In the genomic region with DNA sequence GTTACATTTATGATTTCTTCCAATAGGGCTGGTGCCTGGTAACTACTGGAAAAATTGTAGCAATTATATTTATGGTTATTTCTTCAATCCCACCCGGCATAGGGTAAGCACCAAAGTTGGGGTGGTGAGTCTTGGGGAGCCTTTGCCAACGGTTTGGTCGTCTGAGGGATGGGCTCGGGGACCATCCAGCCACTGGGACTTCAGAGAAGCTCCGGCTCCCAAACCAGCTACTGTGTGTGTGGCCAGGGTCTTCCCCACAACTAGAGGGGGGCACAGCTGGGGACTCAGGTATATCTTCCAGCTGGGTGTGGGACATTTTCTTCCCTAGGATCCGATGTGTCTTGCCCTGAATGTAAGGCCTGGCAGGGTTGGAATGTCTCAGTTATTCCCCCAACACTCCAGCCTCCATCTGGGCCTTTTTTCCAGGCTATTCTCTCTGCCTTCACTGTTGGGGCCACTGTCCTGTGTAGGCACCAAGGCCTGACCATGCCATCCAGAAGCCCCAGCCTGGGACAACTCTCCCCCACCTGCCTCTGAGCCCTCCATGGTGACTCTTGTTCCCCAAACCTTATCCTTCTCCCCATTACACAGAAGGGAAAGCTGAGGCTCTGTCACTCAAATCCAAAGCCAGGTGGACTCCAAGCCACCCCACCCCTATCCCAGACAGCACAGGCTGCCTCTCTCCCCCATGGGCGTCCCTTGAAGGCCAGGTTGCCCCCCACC, we compare ENCODE assay signal across 10 cellular contexts. TPM values are rescaled to one million over a fixed set of nuclear protein-coding genes. Genes with fewer than 3 reads are reported as not detected.
DNase-seq lines count a peak whose midpoint lies in the region; ATAC-seq and TF ChIP-seq lines count a peak whose summit lies in the region.
"Had no signal": no experiment of that assay in that cellular context is flagged by ENCODE, and none has a peak within 500 bp of the region (broad histone marks: within the 10 kb centered on the region; RNA-seq: fewer than 3 reads in every experiment).

No MANE protein-coding gene starts in this region.

- H3K36me3 ChIP-seq in HCT116 (ENCODE audit: control insufficient read depth in 1 of 2, insufficient read depth in 2 of 2, low read length in 2 of 2) (peaks cover 10 to 19% of the 10 kb centered on the region in 2 experiments; a peak in 3 of 4 replicates), osteoblast (ENCODE audit: insufficient read depth, low read length) (peaks cover 18% of the 10 kb centered on the region)

- H3K9me3 ChIP-seq in CD4-positive, alpha-beta T cell (ENCODE audit: control insufficient read depth, low read length): no peaks in the 10 kb centered on the region
- no peaks in the 10 kb centered on the region for H3K9me3 ChIP-seq in HCT116 (ENCODE audit: control insufficient read depth in 1 of 2, insufficient read depth in 1 of 2, low read depth in 1 of 2, low read length in 2 of 2)
- H3K9me3 ChIP-seq in osteoblast (ENCODE audit: low read depth, low read length): no peaks in the 10 kb centered on the region

- H3K27me3 Mint-ChIP-seq in CD4-positive, alpha-beta T cell: no peaks in the 10 kb centered on the region
- no peaks in the 10 kb centered on the region for H3K27me3 Mint-ChIP-seq in central memory CD8-positive, alpha-beta T cell
- H3K27me3 Mint-ChIP-seq: activated CD4-positive, alpha-beta T cell treated with anti-CD3 and anti-CD28 coated beads for 36 hours had no signal

- H3K4me1 Mint-ChIP-seq in CD4-positive, alpha-beta T cell (ENCODE audit: low read depth): peaks cover 13% of the 10 kb centered on the region
- peaks cover 24% of the 10 kb centered on the region for H3K4me1 Mint-ChIP-seq in central memory CD8-positive, alpha-beta T cell

- H3K27ac Mint-ChIP-seq in CD4-positive, alpha-beta T cell: no peak overlapping the region
- peak overlapping the region; percentile 65 for H3K27ac Mint-ChIP-seq in central memory CD8-positive, alpha-beta T cell (ENCODE audit: low read depth)

- H3K4me1 ChIP-seq in HCT116 (ENCODE audit: control insufficient read depth in 1 of 2, insufficient read depth in 2 of 2, low read length in 2 of 2): peaks cover 11 to 20% of the 10 kb centered on the region in 2 experiments
- H3K4me1 ChIP-seq in osteoblast (ENCODE audit: insufficient read depth, low read length): peaks cover 23% of the 10 kb centered on the region

- H3K4me2 ChIP-seq in HCT116 (ENCODE audit: low read length) (no peak overlapping the region), osteoblast (ENCODE audit: insufficient read depth, low read length) (peak overlapping the region; percentile 87)

- RAD21 ChIA-PET in HCT116 (lab: Charles Lee; ENCODE audit: low non-redundant PET in 1 of 2, low total read pairs in 2 of 2, uncharacterized antibody in 2 of 2, unreplicated experiment in 2 of 2): interaction anchor here in 1 of 2 experiments (0.6 kb wide), 1 partner anchor 73 kb away, joined by 3 read pairs; no protein-coding TSS in a partner anchor

- no TSS peak for BruUV-seq in HCT116 (replicated peaks; lab: Mats Ljungman, UMichigan)

- no peaks in the 10 kb centered on the region for H3K27me3 ChIP-seq in CD4-positive, alpha-beta T cell (ENCODE audit: control insufficient read depth, insufficient read depth, low read length)
- H3K27me3 ChIP-seq in HCT116 (ENCODE audit: insufficient read depth, low read length) (no peaks in the 10 kb centered on the region), osteoblast (ENCODE audit: insufficient read depth, low read length) (no peaks in the 10 kb centered on the region)

- H3K4me3 Mint-ChIP-seq in CD4-positive, alpha-beta T cell: peak overlapping the region; percentile 77
- H3K4me3 Mint-ChIP-seq in central memory CD8-positive, alpha-beta T cell: peak overlapping the region; percentile 90

- ATAC-seq in CD4-positive, alpha-beta T cell (ENCODE audit: poor library complexity): no peak
- ATAC-seq in HCT116 (no peak), GM21528 (IDR thresholded peaks at IDR 0.05; ENCODE audit: low FRiP score, unreplicated experiment) (no peak)
- no peak for ATAC-seq in central memory CD8-positive, alpha-beta T cell (replicated peaks; ENCODE audit: extremely low read depth, poor library complexity, severe bottlenecking)

- CTCF ChIA-PET in CD4-positive, alpha-beta T cell (lab: Charles Lee): interaction anchor here (0.6 kb wide), 1 partner anchor 198 kb away, joined by 5 read pairs; no protein-coding TSS in a partner anchor
- CTCF ChIA-PET in HCT116 (lab: Charles Lee): no interaction called here

- H3K36me3 Mint-ChIP-seq in CD4-positive, alpha-beta T cell (ENCODE audit: low read depth): peaks cover 14% of the 10 kb centered on the region
- H3K36me3 Mint-ChIP-seq in central memory CD8-positive, alpha-beta T cell (ENCODE audit: insufficient read depth): peaks cover 15% of the 10 kb centered on the region

- H3K9me3 Mint-ChIP-seq in CD4-positive, alpha-beta T cell: no peaks in the 10 kb centered on the region
- no peaks in the 10 kb centered on the region for H3K9me3 Mint-ChIP-seq in central memory CD8-positive, alpha-beta T cell

- H3K79me2 ChIP-seq in HCT116 (ENCODE audit: insufficient read depth, low read length): peaks cover 10% of the 10 kb centered on the region; the same call in 1 of the 2 replicates
- H3K79me2 ChIP-seq in osteoblast (ENCODE audit: insufficient read depth, low read length): peaks cover 4% of the 10 kb centered on the region

- no peak overlapping the region for H2AFZ ChIP-seq in HCT116 (ENCODE audit: low read depth, low read length, poor library complexity, severe bottlenecking)
- no peak overlapping the region for H2AFZ ChIP-seq in osteoblast (ENCODE audit: low read length)

- H3K9ac ChIP-seq in HCT116 (ENCODE audit: low read length): no peak overlapping the region

- DNase-seq in CD4-positive, alpha-beta T cell: no peak
- DNase-seq in HCT116 (ENCODE audit: low read depth, low spot score): no peak
- DNase-seq in central memory CD8-positive, alpha-beta T cell (ENCODE audit: low spot score in 2 of 2): no peak
- peak; percentile 73 for DNase-seq in osteoblast (ENCODE audit: insufficient read length, low spot score, missing footprints)
- DNase-seq in HK-2 (ENCODE audit: unreplicated experiment): no peak
- no peak for DNase-seq in OCI-M2 (lab: John Stamatoyannopoulos, UW; ENCODE audit: unreplicated experiment)
- DNase-seq: activated CD4-positive, alpha-beta T cell treated with anti-CD3 and anti-CD28 coated beads for 36 hours had no signal

- no peak overlapping the region for H3K4me3 ChIP-seq in HCT116 (replicated peaks in 1 of 2; ENCODE audit: low read depth in 1 of 2, low read length in 2 of 2)
- H3K4me3 ChIP-seq in osteoblast (ENCODE audit: insufficient read depth, low read length): no peak overlapping the region

- peak overlapping the region; percentile 35 for H3K27ac ChIP-seq in CD4-positive, alpha-beta T cell (ENCODE audit: low read depth, low read length)
- H3K27ac ChIP-seq in HCT116 (ENCODE audit: low read depth, low read length) (0 out of 2 replicates have a peak overlapping the region, but pooled peaks have one; percentile 78), osteoblast (ENCODE audit: low read depth, low read length) (no peak overlapping the region)
- H3K27ac ChIP-seq: GM23248 had no signal

- H4K20me1 ChIP-seq in HCT116 (ENCODE audit: insufficient read depth): no peaks in the 10 kb centered on the region
- no peaks in the 10 kb centered on the region for H4K20me1 ChIP-seq in osteoblast (ENCODE audit: insufficient read depth, low read length)

- H3K9me2 ChIP-seq in HCT116 (ENCODE audit: insufficient read depth): no peaks in the 10 kb centered on the region

- TF ChIP-seq CTCF in CD4-positive, alpha-beta T cell (IDR thresholded peaks at IDR 0.05): no peak
- TF ChIP-seq CTCF in HCT116 (IDR thresholded peaks at IDR 0.05 in 2 of 3, conservative IDR thresholded peaks at IDR 0.05 in 1 of 3; ENCODE audit: borderline replicate concordance in 1 of 3, insufficient read depth in 1 of 3, low read depth in 2 of 3, low read length in 2 of 3) (no peak), osteoblast (IDR thresholded peaks at IDR 0.05; ENCODE audit: extremely low read depth, low read depth, low read length) (no peak)

- intact Hi-C loops in CD4-positive, alpha-beta T cell (cut with DNase I, micrococcal nuclease): no loop called here
- intact Hi-C loops in HCT116 (cut with micrococcal nuclease): no loop called here

- TF ChIP-seq RAD21 in HCT116 (IDR thresholded peaks at IDR 0.05; ENCODE audit: low read depth): no peak

- no peak for TF ChIP-seq POLR2A in HCT116 (IDR thresholded peaks at IDR 0.05; ENCODE audit: borderline replicate concordance, extremely low read depth, insufficient read depth, insufficient read length)

- POLR2A ChIA-PET in CD4-positive, alpha-beta T cell (lab: Charles Lee): interaction anchor here (0.6 to 1.0 kb wide), 2 partner anchors 20 to 55 kb away, joined by 3 read pairs; partner anchors contain the start of gene MPV17L2
- POLR2A ChIA-PET in HCT116 (lab: Charles Lee): no interaction called here

TF ChIP-seq in HCT116, 20 proteins besides CTCF, POLR2A, EP300 and RAD21:
- TF ChIP-seq ELF1 (IDR thresholded peaks at IDR 0.05; ENCODE audit: borderline replicate concordance, low read depth) (no peak), MAX (IDR thresholded peaks at IDR 0.05) (no peak), JUND (IDR thresholded peaks at IDR 0.05) (no peak)
TF ChIP-seq in HCT116: peak in this region for 0.

RNA-seq across cellular contexts. Expression of gene IFI30, which starts 1.1 kb away (rescaled TPM):
- 10 to 100 TPM; 10.6 to 10.7 TPM for total RNA-seq in CD4-positive, alpha-beta T cell
- total RNA-seq in HCT116 (2021; ENCODE audit: unreplicated experiment): 64.6 TPM
- polyA plus RNA-seq in HCT116 (2012): 62.9 and 82.1 TPM in 2 replicates
- total RNA-seq in osteoblast: 110 and 126 TPM in 2 replicates

RNA-seq across cellular contexts. Expression of gene PIK3R2, which starts 19.5 kb away (rescaled TPM):
- total RNA-seq in CD4-positive, alpha-beta T cell: 1 to 10 TPM; 4.6 to 5.6 TPM
- total RNA-seq in HCT116 (2021; ENCODE audit: unreplicated experiment) (53.4 TPM), osteoblast (25.7 and 28.0 TPM in 2 replicates)
- polyA plus RNA-seq in HCT116 (2012): 21.2 and 32.2 TPM in 2 replicates

RNA-seq across cellular contexts. Expression of gene MPV17L2, which starts 20.5 kb away (rescaled TPM):
- 1 to 10 TPM; 2.8 to 3.9 TPM for total RNA-seq in CD4-positive, alpha-beta T cell
- total RNA-seq in HCT116 (2021; ENCODE audit: unreplicated experiment) (18.7 TPM), osteoblast (8.3 and 9.4 TPM in 2 replicates)
- polyA plus RNA-seq in HCT116 (2012): 19.2 and 19.3 TPM in 2 replicates

RNA-seq across cellular contexts. Expression of gene RAB3A, which starts 31.4 kb away (rescaled TPM):
- 10 to 100 TPM; 28.9 to 31.2 TPM for total RNA-seq in CD4-positive, alpha-beta T cell
- 10.6 TPM for total RNA-seq in HCT116 (2021; ENCODE audit: unreplicated experiment)
- polyA plus RNA-seq in HCT116 (2012): 18.2 and 22.6 TPM in 2 replicates
- 0.72 and 1.8 TPM in 2 replicates for total RNA-seq in osteoblast

RNA-seq across cellular contexts. Expression of gene PDE4C, which starts 53.7 kb away (rescaled TPM):
- total RNA-seq in CD4-positive, alpha-beta T cell: not detected
- total RNA-seq in HCT116 (2021; ENCODE audit: unreplicated experiment): 1.5 TPM
- 0.46 and 0.52 TPM in 2 replicates for polyA plus RNA-seq in HCT116 (2012)
- under 0.01 TPM in 1 of 2 replicates, not detected in the other for total RNA-seq in osteoblast
- total RNA-seq: activated CD4-positive, alpha-beta T cell treated with anti-CD3 and anti-CD28 coated beads for 36 hours had no signal
- polyA plus RNA-seq: keratinocyte had no signal
